ENCODE assay signal across 23 cellular contexts in genomic region chr3:42169579-42169978, GRCh38.
DNase-seq lines count a peak whose midpoint lies in the region; ATAC-seq, FAIRE-seq and TF ChIP-seq lines count a peak whose summit lies in the region.
"Had no signal": no experiment of that assay in that cellular context is flagged by ENCODE, and none has a peak within 500 bp of the region (broad histone marks: within the 10 kb centered on the region; RNA-seq: fewer than 3 reads in every experiment).

No MANE protein-coding gene starts in this region.

- no peaks in the 10 kb centered on the region for H3K27me3 Mint-ChIP-seq in activated CD8-positive, alpha-beta T cell treated with anti-CD3 and anti-CD28 coated beads, Interleukin-2, amount 10 ng/mL, durations not matched to agents 7 days and 5 days (ENCODE audit: low read depth)
- no peaks in the 10 kb centered on the region for H3K27me3 Mint-ChIP-seq in activated CD8-positive, alpha-beta T cell treated with anti-CD3 and anti-CD28 coated beads for 36 hours
- H3K27me3 Mint-ChIP-seq: activated CD4-positive, alpha-beta T cell treated with anti-CD3 and anti-CD28 coated beads for 36 hours; activated CD8-positive, alpha-beta memory T cell treated with anti-CD3 and anti-CD28 coated beads, Interleukin-2, amount 10 ng/mL, durations not matched to agents 7 days and 5 days had no signal

- POLR2A ChIA-PET in activated CD8-positive, alpha-beta T cell treated with anti-CD3 and anti-CD28 coated beads, Interleukin-2, amount 10 ng/mL, durations not matched to agents 7 days and 5 days (lab: Charles Lee) = no interaction called here
- POLR2A ChIA-PET in activated CD8-positive, alpha-beta T cell treated with anti-CD3 and anti-CD28 coated beads for 36 hours (lab: Charles Lee) = interaction anchor here (1.4 kb wide), 1 partner anchor 22 kb away, joined by 3 read pairs; no protein-coding TSS in a partner anchor

- H3K27ac ChIP-seq in sigmoid colon = no peak overlapping the region
- H3K27ac ChIP-seq: hepatocyte, ovary, transverse colon had no signal

- peaks cover 49% of the 10 kb centered on the region for H3K4me1 Mint-ChIP-seq in activated CD8-positive, alpha-beta T cell treated with anti-CD3 and anti-CD28 coated beads, Interleukin-2, amount 10 ng/mL, durations not matched to agents 7 days and 5 days (ENCODE audit: low read depth)
- H3K4me1 Mint-ChIP-seq in activated CD8-positive, alpha-beta T cell treated with anti-CD3 and anti-CD28 coated beads for 36 hours (ENCODE audit: low read depth) = peaks cover 24% of the 10 kb centered on the region

- no peak for TF ChIP-seq CTCF in activated CD8-positive, alpha-beta T cell treated with anti-CD3 and anti-CD28 coated beads for 36 hours (IDR thresholded peaks at IDR 0.05)
- TF ChIP-seq CTCF in bronchial epithelial cell (IDR thresholded peaks at IDR 0.05; ENCODE audit: insufficient read depth, low read length, severe bottlenecking) = no peak
- no peak for TF ChIP-seq CTCF in sigmoid colon (IDR thresholded peaks at IDR 0.05)

- TF ChIP-seq EP300 in sigmoid colon (IDR thresholded peaks at IDR 0.05) = no peak

- intact Hi-C loops in activated CD8-positive, alpha-beta T cell treated with anti-CD3 and anti-CD28 coated beads for 36 hours (cut with micrococcal nuclease) = no loop called here
- intact Hi-C loops in sigmoid colon (cut with DNase I) = no loop called here

- no peak overlapping the region for H3K4me3 Mint-ChIP-seq in activated CD8-positive, alpha-beta T cell treated with anti-CD3 and anti-CD28 coated beads, Interleukin-2, amount 10 ng/mL, durations not matched to agents 7 days and 5 days
- no peak overlapping the region for H3K4me3 Mint-ChIP-seq in activated CD8-positive, alpha-beta T cell treated with anti-CD3 and anti-CD28 coated beads for 36 hours
- H3K4me3 Mint-ChIP-seq: activated CD4-positive, alpha-beta T cell treated with anti-CD3 and anti-CD28 coated beads for 36 hours; activated CD8-positive, alpha-beta memory T cell treated with anti-CD3 and anti-CD28 coated beads, Interleukin-2, amount 10 ng/mL, durations not matched to agents 7 days and 5 days; natural killer cell had no signal

- TF ChIP-seq POLR2A in sigmoid colon (IDR thresholded peaks at IDR 0.05) = no peak

- H3K9me3 ChIP-seq in sigmoid colon = no peaks in the 10 kb centered on the region
- H3K9me3 ChIP-seq: ovary, transverse colon had no signal

- peak; percentile 13 for FAIRE-seq in bronchial epithelial cell (lab: Jason Lieb, UNC)
- no peak for FAIRE-seq in frontal cortex (lab: Jason Lieb, UNC)
- FAIRE-seq: astrocyte had no signal

- H3K36me3 ChIP-seq in bronchial epithelial cell (ENCODE audit: control insufficient read depth, insufficient read depth, low read length) (peaks cover 1% of the 10 kb centered on the region), sigmoid colon (no peaks in the 10 kb centered on the region)
- H3K36me3 ChIP-seq: ovary, transverse colon had no signal

- H3K27me3 ChIP-seq in bronchial epithelial cell (ENCODE audit: control insufficient read depth, insufficient read depth, low read length) (no peaks in the 10 kb centered on the region), sigmoid colon (no peaks in the 10 kb centered on the region)
- H3K27me3 ChIP-seq: hepatocyte, ovary, transverse colon had no signal

- 96 to 100% methylated on average over 2 of the region's 2 CpGs for WGBS in sigmoid colon, 2 donors

- ATAC-seq in activated CD8-positive, alpha-beta T cell treated with anti-CD3 and anti-CD28 coated beads, Interleukin-2, amount 10 ng/mL, durations not matched to agents 7 days and 5 days = no peak
- no peak for ATAC-seq in activated CD8-positive, alpha-beta T cell treated with anti-CD3 and anti-CD28 coated beads for 36 hours
- ATAC-seq: activated CD4-positive, alpha-beta T cell treated with anti-CD3 and anti-CD28 coated beads for 36 hours; activated CD8-positive, alpha-beta memory T cell treated with anti-CD3 and anti-CD28 coated beads, Interleukin-2, amount 10 ng/mL, durations not matched to agents 7 days and 5 days; natural killer cell had no signal

- H3K4me3 ChIP-seq in bronchial epithelial cell (ENCODE audit: low read depth, low read length) (no peak overlapping the region), sigmoid colon (no peak overlapping the region)
- H3K4me3 ChIP-seq: hepatocyte, ovary, transverse colon had no signal

- H3K36me3 Mint-ChIP-seq in activated CD8-positive, alpha-beta T cell treated with anti-CD3 and anti-CD28 coated beads, Interleukin-2, amount 10 ng/mL, durations not matched to agents 7 days and 5 days (ENCODE audit: low read depth) = peaks cover 2% of the 10 kb centered on the region
- H3K36me3 Mint-ChIP-seq in activated CD8-positive, alpha-beta T cell treated with anti-CD3 and anti-CD28 coated beads for 36 hours (ENCODE audit: low read depth) = no peaks in the 10 kb centered on the region
- H3K36me3 Mint-ChIP-seq: activated CD8-positive, alpha-beta memory T cell treated with anti-CD3 and anti-CD28 coated beads, Interleukin-2, amount 10 ng/mL, durations not matched to agents 7 days and 5 days; natural killer cell had no signal

- no peak for DNase-seq in activated CD8-positive, alpha-beta T cell treated with anti-CD3 and anti-CD28 coated beads, Interleukin-2, amount 10 ng/mL, durations not matched to agents 7 days and 5 days
- DNase-seq in activated CD8-positive, alpha-beta T cell treated with anti-CD3 and anti-CD28 coated beads for 36 hours = no peak
- DNase-seq in HT-29 (ENCODE audit: low spot score) (peak; percentile 0), bronchial epithelial cell (ENCODE audit: low read depth) (no peak), sigmoid colon (peak; percentile 13), frontal cortex (ENCODE audit: low spot score in 2 of 2) (no peak), 8988T (no peak)
- no peak for DNase-seq in activated T-cell treated with anti-CD3 and anti-CD28 coated beads, Interleukin-2, amount 50 U/mL, for 48 hours
- DNase-seq: activated CD4-positive, alpha-beta T cell treated with anti-CD3 and anti-CD28 coated beads for 36 hours; activated CD8-positive, alpha-beta memory T cell treated with anti-CD3 and anti-CD28 coated beads, Interleukin-2, amount 10 ng/mL, durations not matched to agents 7 days and 5 days; activated naive CD4-positive, alpha-beta T cell treated with anti-CD3 and anti-CD28 coated beads, Interleukin-2, amount 50 U/mL, for 16 hours; DND-41; H7; midbrain; natural killer cell; NCI-H1048; NCI-H1694 treated with DMSO at 0.1 percent for 48 hours; ovary; right cardiac atrium; stimulated activated CD4-positive, alpha-beta T cell treated with anti-CD3 and anti-CD28 coated beads, Interleukin-4, amount 100 ng/mL, for 1 hour; transverse colon had no signal

- peak overlapping the region; percentile 35 for H3K27ac Mint-ChIP-seq in activated CD8-positive, alpha-beta T cell treated with anti-CD3 and anti-CD28 coated beads, Interleukin-2, amount 10 ng/mL, durations not matched to agents 7 days and 5 days
- H3K27ac Mint-ChIP-seq in activated CD8-positive, alpha-beta T cell treated with anti-CD3 and anti-CD28 coated beads for 36 hours = no peak overlapping the region
- H3K27ac Mint-ChIP-seq: activated CD4-positive, alpha-beta T cell treated with anti-CD3 and anti-CD28 coated beads for 36 hours; activated CD8-positive, alpha-beta memory T cell treated with anti-CD3 and anti-CD28 coated beads, Interleukin-2, amount 10 ng/mL, durations not matched to agents 7 days and 5 days; natural killer cell had no signal

- CTCF ChIA-PET in activated CD8-positive, alpha-beta T cell treated with anti-CD3 and anti-CD28 coated beads, Interleukin-2, amount 10 ng/mL, durations not matched to agents 7 days and 5 days (lab: Charles Lee) = interaction anchor here (1.0 to 3.2 kb wide), 2 partner anchors 10 to 21 kb away, joined by 3 to 16 read pairs; no protein-coding TSS in a partner anchor
- CTCF ChIA-PET in activated CD8-positive, alpha-beta T cell treated with anti-CD3 and anti-CD28 coated beads for 36 hours (lab: Charles Lee) = interaction anchor here (1.0 to 4.3 kb wide), 2 partner anchors 11 to 21 kb away, joined by 3 to 35 read pairs; no protein-coding TSS in a partner anchor

- H3K4me1 ChIP-seq in sigmoid colon = peaks cover 0 to 29% (median 22%) of the 10 kb centered on the region in 4 donors

- H3K9me3 Mint-ChIP-seq in activated CD8-positive, alpha-beta T cell treated with anti-CD3 and anti-CD28 coated beads, Interleukin-2, amount 10 ng/mL, durations not matched to agents 7 days and 5 days (ENCODE audit: insufficient read depth) = no peaks in the 10 kb centered on the region
- H3K9me3 Mint-ChIP-seq in activated CD8-positive, alpha-beta T cell treated with anti-CD3 and anti-CD28 coated beads for 36 hours = no peaks in the 10 kb centered on the region
- H3K9me3 Mint-ChIP-seq: natural killer cell had no signal

Comparison
In these comparisons a context has a peak if more than half of its experiments do, and no peak if none do; other contexts are left out.
1. DNase-seq: peak in HT-29 (single experiment) and sigmoid colon (single experiment); none in activated CD8-positive, alpha-beta T cell treated with anti-CD3 and anti-CD28 coated beads, Interleukin-2, amount 10 ng/mL, durations not matched to agents 7 days and 5 days (single experiment), activated CD8-positive, alpha-beta T cell treated with anti-CD3 and anti-CD28 coated beads for 36 hours (single experiment), bronchial epithelial cell (single experiment), activated T-cell treated with anti-CD3 and anti-CD28 coated beads, Interleukin-2, amount 50 U/mL, for 48 hours (0 of 2), frontal cortex (0 of 2) and 8988T (single experiment).